Comparison of ENCODE assay signal across 9 cellular contexts in genomic region chr18:63342206-63342605, GRCh38. TPM values are rescaled to one million over a fixed set of nuclear protein-coding genes. Genes with fewer than 3 reads are reported as not detected.
A peak's percentile ranks its signal among the peaks of the same experiment; 100 is the strongest.
DNase-seq lines count a peak whose midpoint lies in the region; ATAC-seq and TF ChIP-seq lines count a peak whose summit lies in the region.
"Had no signal": no experiment of that assay in that cellular context is flagged by ENCODE, and none has a peak within 500 bp of the region (broad histone marks: within the 10 kb centered on the region; RNA-seq: fewer than 3 reads in every experiment).

No MANE protein-coding gene starts in this region.

- peak in 4 of 6 experiments; percentile 24 to 45 (median 38) for TF ChIP-seq CTCF in esophagus squamous epithelium (IDR thresholded peaks at IDR 0.05)

- TF ChIP-seq POLR2A in esophagus squamous epithelium (IDR thresholded peaks at IDR 0.05): no peak

- ATAC-seq in SK-N-SH treated with all-trans-retinoic acid at 6 μM for 48 hours (peak; percentile 69), GM21515 (IDR thresholded peaks at IDR 0.05; ENCODE audit: unreplicated experiment) (no peak)

- peaks cover 9 to 32% (median 18%) of the 10 kb centered on the region in 3 donors for H3K4me1 ChIP-seq in esophagus squamous epithelium

- POLR2A ChIA-PET in HEK293T (lab: Yijun Ruan, JAX): no interaction called here

- no peaks in the 10 kb centered on the region for H3K9me3 ChIP-seq in esophagus squamous epithelium
- H3K9me3 ChIP-seq: thyroid gland had no signal

- peak; percentile 41 for DNase-seq in ELF-1 (ENCODE audit: low read depth, low spot score)
- peak; percentile 66 for DNase-seq in HEK293T (ENCODE audit: extremely low spot score)
- DNase-seq in esophagus squamous epithelium (lab: John Stamatoyannopoulos, UW): no peak
- DNase-seq in retina: peak; percentile 47
- DNase-seq in effector CD8-positive, alpha-beta T cell (lab: John Stamatoyannopoulos, UW): no peak
- no peak for DNase-seq in globus pallidus (ENCODE audit: low spot score)

- peaks cover 0 to 90% (median 17%) of the 10 kb centered on the region in 3 donors for H3K36me3 ChIP-seq in esophagus squamous epithelium

- intact Hi-C loops in esophagus squamous epithelium (cut with DNase I): no loop called here

- no peak overlapping the region for H3K27ac ChIP-seq in esophagus squamous epithelium
- H3K27ac ChIP-seq: thyroid gland had no signal

- H3K4me3 ChIP-seq in esophagus squamous epithelium: no peak overlapping the region
- H3K4me3 ChIP-seq: thyroid gland had no signal

- 49 to 54% methylated on average over 5 of the region's 5 CpGs for WGBS in esophagus squamous epithelium, 2 donors

- CTCF ChIA-PET in HEK293T (lab: Yijun Ruan, JAX): interaction anchor here (0.6 to 3.7 kb wide), 3 partner anchors 15 to 143 kb away, joined by 5 to 22 read pairs (median 6); no protein-coding TSS in a partner anchor

- H3K27me3 ChIP-seq in esophagus squamous epithelium: no peaks in the 10 kb centered on the region
- H3K27me3 ChIP-seq: thyroid gland had no signal

TF ChIP-seq in HEK293T, 16 proteins besides CTCF, POLR2A, EP300 and RAD21:
- no peak for TF ChIP-seq ARNT (IDR thresholded peaks at IDR 0.05)
- TF ChIP-seq CTBP1 (IDR thresholded peaks at IDR 0.05; ENCODE audit: borderline replicate concordance): no peak
- TF ChIP-seq LEF1 (IDR thresholded peaks at IDR 0.05; ENCODE audit: borderline replicate concordance): no peak
- TF ChIP-seq TARDBP (IDR thresholded peaks at IDR 0.05): no peak
- TF ChIP-seq PKNOX1 (IDR thresholded peaks at IDR 0.05): no peak
- TF ChIP-seq FOXM1 (IDR thresholded peaks at IDR 0.05; ENCODE audit: borderline replicate concordance): no peak
- TF ChIP-seq SP1 (IDR thresholded peaks at IDR 0.05): no peak
- no peak for TF ChIP-seq ZNF384 (IDR thresholded peaks at IDR 0.05)
- TF ChIP-seq ELF4 (IDR thresholded peaks at IDR 0.05): no peak
- no peak for TF ChIP-seq HDGF (IDR thresholded peaks at IDR 0.05; ENCODE audit: borderline replicate concordance)
- no peak for TF ChIP-seq L3MBTL2 (conservative IDR thresholded peaks at IDR 0.05)
- TF ChIP-seq BHLHE40 (IDR thresholded peaks at IDR 0.05; ENCODE audit: borderline replicate concordance): no peak
- no peak for TF ChIP-seq NFRKB (IDR thresholded peaks at IDR 0.05)
- no peak for TF ChIP-seq FOXA1 (IDR thresholded peaks at IDR 0.05)
- no peak for TF ChIP-seq SUZ12 (IDR thresholded peaks at IDR 0.05)
- no peak for TF ChIP-seq FOXK2 (IDR thresholded peaks at IDR 0.05)

TF ChIP-seq in SK-N-SH treated with all-trans-retinoic acid at 6 μM for 48 hours, 23 proteins besides CTCF, POLR2A, EP300 and RAD21:
- TF ChIP-seq ZC3H10 (CRISPR knock-in tag; IDR thresholded peaks at IDR 0.05): no peak
- TF ChIP-seq ISL1 (CRISPR knock-in tag; IDR thresholded peaks at IDR 0.05): no peak

RNA-seq across cellular contexts. Expression of gene BCL2, which starts 22.6 kb away (rescaled TPM):
- total RNA-seq in esophagus squamous epithelium: 10 to 100 TPM in 1 of 4 donors, 1 to 10 TPM in 3; 3.1 to 17.4 (median 4.2) TPM

RNA-seq across cellular contexts. Expression of gene KDSR, which starts 24.8 kb away (rescaled TPM):
- total RNA-seq in esophagus squamous epithelium: 10 to 100 TPM; 20.8 to 42.3 (median 23.0) TPM

Comparison
In these comparisons a context has a peak if more than half of its experiments do, and no peak if none do; other contexts are left out.
1. DNase-seq: peak in ELF-1 (single experiment), HEK293T (single experiment) and retina (single experiment); none in esophagus squamous epithelium (single experiment), effector CD8-positive, alpha-beta T cell (single experiment) and globus pallidus (single experiment).